In the genomic region with DNA sequence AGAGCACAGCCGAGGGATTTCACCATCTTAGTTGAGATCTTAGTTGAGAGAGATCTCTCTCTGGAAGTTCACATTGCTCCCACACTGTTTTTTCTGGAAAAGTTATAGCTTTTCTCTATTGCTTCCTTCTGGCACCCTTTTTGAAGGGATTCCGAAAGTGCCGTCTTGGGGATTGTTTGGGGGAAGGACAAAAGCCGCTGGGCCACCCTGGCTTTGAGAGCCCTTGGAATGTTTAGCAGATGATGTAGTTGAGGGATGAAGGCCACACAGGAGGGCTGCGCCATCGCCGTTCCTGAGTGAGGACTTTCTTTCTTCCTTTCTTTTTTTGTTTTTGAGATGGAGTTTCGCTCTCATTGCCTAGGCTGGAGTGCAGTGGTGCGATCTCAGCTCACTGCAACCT, we compare ENCODE assay signal across 13 cellular contexts. TPM values are rescaled to one million over a fixed set of nuclear protein-coding genes. Genes with fewer than 3 reads are reported as not detected.
DNase-seq lines count a peak whose midpoint lies in the region; ATAC-seq, FAIRE-seq and TF ChIP-seq lines count a peak whose summit lies in the region.
"Had no signal": no experiment of that assay in that cellular context is flagged by ENCODE, and none has a peak within 500 bp of the region (broad histone marks: within the 10 kb centered on the region; RNA-seq: fewer than 3 reads in every experiment).

No MANE protein-coding gene starts in this region.

- H3K4me1 ChIP-seq in HCT116 (ENCODE audit: control insufficient read depth in 1 of 2, insufficient read depth in 2 of 2, low read length in 2 of 2) (peaks cover 93 to 100% of the 10 kb centered on the region in 2 experiments), ascending aorta (peaks cover 34 to 93% of the 10 kb centered on the region in 2 donors), kidney (ENCODE audit: control insufficient read depth in 1 of 2, insufficient read depth in 1 of 2, low read depth in 1 of 2, low read length in 2 of 2) (peaks cover 79 to 84% of the 10 kb centered on the region in 2 donors), stomach (peaks cover 91 to 100% (median 97%) of the 10 kb centered on the region in 4 donors)

- CTCF ChIA-PET in HCT116 (lab: Charles Lee), result no interaction called here

- no peak for TF ChIP-seq EP300 in stomach (IDR thresholded peaks at IDR 0.05)

- TF ChIP-seq POLR2A in HCT116 (IDR thresholded peaks at IDR 0.05; ENCODE audit: borderline replicate concordance, extremely low read depth, insufficient read depth, insufficient read length), result no peak
- no peak for TF ChIP-seq POLR2A in stomach (IDR thresholded peaks at IDR 0.05)

- H3K9me3 ChIP-seq in HCT116 (ENCODE audit: control insufficient read depth in 1 of 2, insufficient read depth in 1 of 2, low read depth in 1 of 2, low read length in 2 of 2), result no peaks in the 10 kb centered on the region
- no peaks in the 10 kb centered on the region for H3K9me3 ChIP-seq in ascending aorta
- H3K9me3 ChIP-seq in kidney (ENCODE audit: control insufficient read depth in 1 of 2, low read length in 2 of 2), result no peaks in the 10 kb centered on the region
- H3K9me3 ChIP-seq in stomach, result no peaks in the 10 kb centered on the region

- peak overlapping the region; percentile 76; the same call in 1 of the 2 replicates for H3K27ac ChIP-seq in HCT116 (ENCODE audit: low read depth, low read length)
- H3K27ac ChIP-seq in ascending aorta, result peak overlapping the region; percentile 89 to 96
- H3K27ac ChIP-seq in kidney (ENCODE audit: low read depth in 2 of 2, low read length in 2 of 2), result peak overlapping the region; percentile 89 to 91
- peak overlapping the region in 4 of 5 donors; percentile 78 to 87 (median 80) for H3K27ac ChIP-seq in stomach
- no peak overlapping the region for H3K27ac ChIP-seq in brain microvascular endothelial cell

- RAD21 ChIA-PET in HCT116 (lab: Charles Lee; ENCODE audit: low non-redundant PET in 1 of 2, low total read pairs in 2 of 2, uncharacterized antibody in 2 of 2, unreplicated experiment in 2 of 2), result interaction anchor here in 1 of 2 experiments (1.1 kb wide), 1 partner anchor 18 kb away, joined by 3 read pairs; a partner anchor contains a TSS

- BruUV-seq in HCT116 (replicated peaks; lab: Mats Ljungman, UMichigan), result no TSS peak

- no peaks in the 10 kb centered on the region for H3K9me2 ChIP-seq in HCT116 (ENCODE audit: insufficient read depth)

- FAIRE-seq in kidney (lab: Jason Lieb, UNC) (no peak), RCC 7860 (lab: Jason Lieb, UNC) (no peak)
- FAIRE-seq: islet of Langerhans had no signal

- peak overlapping the region; percentile 70 for H3K4me2 ChIP-seq in HCT116 (ENCODE audit: low read length)

- in situ Hi-C loops in brain microvascular endothelial cell (cut with HindIII; ENCODE audit: low pct_ligation_motif_present, low sequenced_read_pairs), result no loop called here

- TF ChIP-seq CTCF in HCT116 (IDR thresholded peaks at IDR 0.05 in 2 of 3, conservative IDR thresholded peaks at IDR 0.05 in 1 of 3; ENCODE audit: borderline replicate concordance in 1 of 3, insufficient read depth in 1 of 3, low read depth in 2 of 3, low read length in 2 of 3), result no peak
- no peak for TF ChIP-seq CTCF in ascending aorta (IDR thresholded peaks at IDR 0.05)
- no peak for TF ChIP-seq CTCF in kidney (IDR thresholded peaks at IDR 0.05; ENCODE audit: borderline replicate concordance, extremely low read depth, insufficient read depth)
- no peak for TF ChIP-seq CTCF in stomach (IDR thresholded peaks at IDR 0.05)
- TF ChIP-seq CTCF in brain microvascular endothelial cell (IDR thresholded peaks at IDR 0.05; ENCODE audit: low read depth, low read length, missing control alignments), result no peak

- H3K36me3 ChIP-seq in HCT116 (ENCODE audit: control insufficient read depth in 1 of 2, insufficient read depth in 2 of 2, low read length in 2 of 2), result no peaks in the 10 kb centered on the region
- no peaks in the 10 kb centered on the region for H3K36me3 ChIP-seq in ascending aorta
- no peaks in the 10 kb centered on the region for H3K36me3 ChIP-seq in kidney (ENCODE audit: control insufficient read depth in 1 of 2, insufficient read depth in 2 of 2, low read length in 2 of 2)
- no peaks in the 10 kb centered on the region for H3K36me3 ChIP-seq in stomach
- H3K36me3 ChIP-seq in brain microvascular endothelial cell (replicated peaks), result no peaks in the 10 kb centered on the region

- no peak overlapping the region for H2AFZ ChIP-seq in HCT116 (ENCODE audit: low read depth, low read length, poor library complexity, severe bottlenecking)

- no peaks in the 10 kb centered on the region for H3K27me3 Mint-ChIP-seq in activated T-cell treated with anti-CD3 and anti-CD28 coated beads, Interleukin-2, amount 50 U/mL, for 72 hours (ENCODE audit: low read depth)

- TF ChIP-seq RAD21 in HCT116 (IDR thresholded peaks at IDR 0.05; ENCODE audit: low read depth), result no peak

- H3K36me3 Mint-ChIP-seq in activated T-cell treated with anti-CD3 and anti-CD28 coated beads, Interleukin-2, amount 50 U/mL, for 72 hours (ENCODE audit: insufficient read depth in 2 of 2), result no peaks in the 10 kb centered on the region
- H3K36me3 Mint-ChIP-seq: activated naive CD4-positive, alpha-beta T cell treated with anti-CD3 and anti-CD28 coated beads, Interleukin-2, amount 50 U/mL, for 72 hours had no signal

- intact Hi-C loops in HCT116 (cut with micrococcal nuclease) (loop anchor here (2.0 kb wide), 1 partner anchor 17 kb away; a partner anchor contains a TSS), ascending aorta (cut with DNase I) (loop anchor here (1.0 to 10.0 kb wide), 3 partner anchors 14 to 1287 kb away; a partner anchor contains a TSS), kidney (cut with DNase I) (no loop called here), stomach (cut with DNase I; ENCODE audit: low total_unique reads) (no loop called here)

- peaks cover 2% of the 10 kb centered on the region; the same call in 1 of the 2 replicates for H4K20me1 ChIP-seq in HCT116 (ENCODE audit: insufficient read depth)

- ATAC-seq in HCT116, result no peak
- ATAC-seq in activated T-cell treated with anti-CD3 and anti-CD28 coated beads, Interleukin-2, amount 50 U/mL, for 72 hours (replicated peaks in 1 of 2), result no peak
- ATAC-seq: activated naive CD4-positive, alpha-beta T cell treated with anti-CD3 and anti-CD28 coated beads, Interleukin-2, amount 50 U/mL, for 72 hours had no signal

- H3K9ac ChIP-seq in HCT116 (ENCODE audit: low read length) (peak overlapping the region; percentile 42), kidney (ENCODE audit: low read length in 2 of 2) (peak overlapping the region; percentile 4 to 56)

- H3K27me3 ChIP-seq in HCT116 (ENCODE audit: insufficient read depth, low read length) (no peaks in the 10 kb centered on the region), ascending aorta (no peaks in the 10 kb centered on the region), stomach (no peaks in the 10 kb centered on the region), brain microvascular endothelial cell (replicated peaks) (no peaks in the 10 kb centered on the region)

- WGBS in stomach, 5 donors, result 76 to 84% (median 83%) methylated on average over 9 of the region's 9 CpGs

- H3K4me1 Mint-ChIP-seq in activated T-cell treated with anti-CD3 and anti-CD28 coated beads, Interleukin-2, amount 50 U/mL, for 72 hours (ENCODE audit: low read depth), result peaks cover 42% of the 10 kb centered on the region

- H3K4me3 ChIP-seq in HCT116 (replicated peaks in 1 of 2; ENCODE audit: low read depth in 1 of 2, low read length in 2 of 2) (no peak overlapping the region), ascending aorta (peak overlapping the region; percentile 21 to 25), kidney (ENCODE audit: low read length in 2 of 2) (no peak overlapping the region), stomach (no peak overlapping the region), brain microvascular endothelial cell (ENCODE audit: low read depth, low read length) (no peak overlapping the region)

- H3K79me2 ChIP-seq in HCT116 (ENCODE audit: insufficient read depth, low read length), result peaks cover 98% of the 10 kb centered on the region

- DNase-seq in HCT116 (ENCODE audit: low read depth, low spot score) (no peak), ascending aorta (ENCODE audit: low spot score in 2 of 2) (no peak), kidney (no peak), stomach (no peak), brain microvascular endothelial cell (no peak), RCC 7860 (ENCODE audit: low spot score) (no peak), NOMO-1 treated with DMSO at 0.1 percent for 48 hours (lab: John Stamatoyannopoulos, UW; ENCODE audit: unreplicated experiment) (no peak)
- no peak for DNase-seq in activated T-cell treated with anti-CD3 and anti-CD28 coated beads, Interleukin-2, amount 50 U/mL, for 72 hours
- DNase-seq: DND-41, NCI-H2029 treated with DMSO at 0.1 percent for 48 hours, OCI-M1 had no signal

- H3K9me3 Mint-ChIP-seq in activated T-cell treated with anti-CD3 and anti-CD28 coated beads, Interleukin-2, amount 50 U/mL, for 72 hours, result no peaks in the 10 kb centered on the region
- H3K9me3 Mint-ChIP-seq: activated naive CD4-positive, alpha-beta T cell treated with anti-CD3 and anti-CD28 coated beads, Interleukin-2, amount 50 U/mL, for 72 hours had no signal

- POLR2A ChIA-PET in HCT116 (lab: Charles Lee), result no interaction called here

- H3K4me3 Mint-ChIP-seq in activated T-cell treated with anti-CD3 and anti-CD28 coated beads, Interleukin-2, amount 50 U/mL, for 72 hours, result peak overlapping the region in 1 of 2 donors; percentile 5

- H3K27ac Mint-ChIP-seq in activated T-cell treated with anti-CD3 and anti-CD28 coated beads, Interleukin-2, amount 50 U/mL, for 72 hours, result no peak overlapping the region
- H3K27ac Mint-ChIP-seq: activated naive CD4-positive, alpha-beta T cell treated with anti-CD3 and anti-CD28 coated beads, Interleukin-2, amount 50 U/mL, for 72 hours had no signal

TF ChIP-seq in HCT116, 20 proteins besides CTCF, POLR2A, EP300 and RAD21 (continues in another document):
- no peak for TF ChIP-seq SIN3A (IDR thresholded peaks at IDR 0.05; ENCODE audit: low read depth)
- no peak for TF ChIP-seq TCF7L2 (IDR thresholded peaks at IDR 0.05; ENCODE audit: borderline replicate concordance, extremely low read depth, insufficient read depth, insufficient read length)
- TF ChIP-seq CBX3 (IDR thresholded peaks at IDR 0.05; ENCODE audit: low read depth), result no peak
- TF ChIP-seq POLR2AphosphoS5 (IDR thresholded peaks at IDR 0.05; ENCODE audit: low read depth, low read length), result no peak
- TF ChIP-seq ZNF274 (IDR thresholded peaks at IDR 0.05; ENCODE audit: low read depth, low read length), result no peak

RNA-seq across cellular contexts. Expression of a gene that starts 17.7 kb away (rescaled TPM):
- total RNA-seq in HCT116 (2021; ENCODE audit: unreplicated experiment) (55.6 TPM), ascending aorta (134 TPM), kidney (127 TPM), stomach (100 to 1,000 TPM in 1 of 5 donors, 10 to 100 TPM in 4; 25.3 to 292 (median 27.2) TPM)
- 36.0 and 37.8 TPM in 2 replicates for polyA plus RNA-seq in HCT116 (2012)
- polyA plus RNA-seq in kidney (ENCODE audit: insufficient read depth, low read depth, low replicate concordance) (51.9 TPM), stomach (10 to 100 TPM in 1 of 3 donors, 1 to 10 TPM in 2; 7.3 to 24.8 (median 9.2) TPM)
- 1 to 10 TPM; 2.4 to 8.8 TPM for total RNA-seq in activated T-cell treated with anti-CD3 and anti-CD28 coated beads, Interleukin-2, amount 50 U/mL, for 72 hours

Comparison
In these comparisons a context has a peak if more than half of its experiments do, and no peak if none do; other contexts are left out.
1. H3K4me3 ChIP-seq: peak in ascending aorta (2 of 2); none in HCT116 (0 of 2), kidney (0 of 2), stomach (0 of 4) and brain microvascular endothelial cell (single experiment).
2. intact Hi-C loops: an anchor here in HCT116 (2.0 kb wide) and ascending aorta (1.0 to 10.0 kb wide); none called in kidney and stomach.